In genomic region chr3:155854147-155854940, GRCh38 we compare ENCODE assay signal across 1 cellular context.
TF ChIP-seq lines count a peak whose summit lies in the region.

Gene SLC33A1 (minus strand): TSS chr3:155854427. CDS start chr3:155853997, 430 bp downstream.

TF ChIP-seq in GM12878, 131 proteins besides CTCF, POLR2A, EP300 and RAD21 (continued from another document and continues in another):
- TF ChIP-seq ATF2 (IDR thresholded peaks at IDR 0.05; ENCODE audit: low read length) (peak; percentile 86; the same call in 1 of the 2 replicates), SMAD5 (IDR thresholded peaks at IDR 0.05; ENCODE audit: low read depth) (peak; percentile 72; the same call in 1 of the 2 replicates), KDM1A (IDR thresholded peaks at IDR 0.05; ENCODE audit: borderline replicate concordance) (no peak), WRNIP1 (IDR thresholded peaks at IDR 0.05; ENCODE audit: borderline replicate concordance, low read depth, low read length) (peak; percentile 99; the same call in 1 of the 2 replicates), NKRF (conservative IDR thresholded peaks at IDR 0.05) (peak; percentile 55; the same call in 1 of the 2 replicates), E2F8 (IDR thresholded peaks at IDR 0.05; ENCODE audit: low read depth, partially characterized antibody) (peak; percentile 94), TCF12 (IDR thresholded peaks at IDR 0.05; ENCODE audit: low read depth, low read length) (peak; percentile 18), HDAC6 (IDR thresholded peaks at IDR 0.05; ENCODE audit: unreplicated experiment) (peak; percentile 38), RBBP5 (conservative IDR thresholded peaks at IDR 0.05) (no peak), TARDBP (IDR thresholded peaks at IDR 0.05; ENCODE audit: borderline replicate concordance) (no peak; the same call in 1 of the 2 replicates), SIX5 (IDR thresholded peaks at IDR 0.05; ENCODE audit: low read depth, low read length, severe bottlenecking) (peak; percentile 73), KAT2A (conservative IDR thresholded peaks at IDR 0.05; ENCODE audit: control insufficient read depth, low read depth, low read length) (no peak), POLR2AphosphoS2 (IDR thresholded peaks at IDR 0.05; ENCODE audit: low read depth, low read length) (peak; percentile 73; the same call in 1 of the 2 replicates), SMARCA5 (IDR thresholded peaks at IDR 0.05) (peak; percentile 70), RELB (IDR thresholded peaks at IDR 0.05; ENCODE audit: low read depth) (peak; percentile 93), IRF3 (IDR thresholded peaks at IDR 0.05) (peak; percentile 77), RCOR1 (conservative IDR thresholded peaks at IDR 0.05; ENCODE audit: low read depth, low read length) (0 out of 2 replicates have a peak, but pooled peaks have one; percentile 67), BACH1 (IDR thresholded peaks at IDR 0.05; ENCODE audit: borderline replicate concordance) (peak; percentile 42), CBX5 (IDR thresholded peaks at IDR 0.05; ENCODE audit: low read depth) (peak; percentile 94; the same call in 1 of the 2 replicates), E4F1 (IDR thresholded peaks at IDR 0.05; ENCODE audit: borderline replicate concordance, partially characterized antibody) (peak; percentile 81), SMAD1 (IDR thresholded peaks at IDR 0.05; ENCODE audit: low read depth, partially characterized antibody) (peak; percentile 85), PBX3 (IDR thresholded peaks at IDR 0.05; ENCODE audit: insufficient replicate concordance, low read depth, low read length) (no peak), SREBF2 (IDR thresholded peaks at IDR 0.05; ENCODE audit: low read length) (peak; percentile 77), SUPT20H (IDR thresholded peaks at IDR 0.05; ENCODE audit: borderline replicate concordance, control insufficient read depth, low read depth, low read length) (no peak), CEBPZ (IDR thresholded peaks at IDR 0.05; ENCODE audit: low read depth, low read length) (0 out of 2 replicates have a peak, but pooled peaks have one; percentile 23), ZNF217 (IDR thresholded peaks at IDR 0.05) (no peak), RUNX3 (IDR thresholded peaks at IDR 0.05; ENCODE audit: low read length) (peak; percentile 90), MYB (IDR thresholded peaks at IDR 0.05; ENCODE audit: borderline replicate concordance, low read depth, low read length) (no peak), SIN3A (IDR thresholded peaks at IDR 0.05; ENCODE audit: low read depth, low read length) (peak; percentile 94), NFYA (IDR thresholded peaks at IDR 0.05; ENCODE audit: borderline replicate concordance, low read depth, low read length) (no peak), TBL1XR1 (IDR thresholded peaks at IDR 0.05; ENCODE audit: low read depth, low read length) (peak; percentile 89), TCF7 (IDR thresholded peaks at IDR 0.05; ENCODE audit: borderline replicate concordance) (peak; percentile 43; the same call in 1 of the 2 replicates), ESRRA (IDR thresholded peaks at IDR 0.05; ENCODE audit: low read length) (no peak; the same call in none of the 2 replicates), RAD51 (IDR thresholded peaks at IDR 0.05) (peak; percentile 100), CREM (IDR thresholded peaks at IDR 0.05; ENCODE audit: low read depth) (peak; percentile 86), HDAC2 (IDR thresholded peaks at IDR 0.05) (no peak), CHD1 (IDR thresholded peaks at IDR 0.05; ENCODE audit: low read depth, low read length) (0 out of 2 replicates have a peak, but pooled peaks have one; percentile 50), BHLHE40 (IDR thresholded peaks at IDR 0.05; ENCODE audit: borderline replicate concordance in 1 of 2, low read depth in 2 of 2, low read length in 1 of 2) (peak; percentile 92 to 99), IRF4 (IDR thresholded peaks at IDR 0.05; ENCODE audit: low read depth, low read length) (peak; percentile 88), LARP7 (IDR thresholded peaks at IDR 0.05) (0 out of 2 replicates have a peak, but pooled peaks have one; percentile 26), MTA2 (IDR thresholded peaks at IDR 0.05; ENCODE audit: low read depth) (no peak; the same call in none of the 2 replicates), MTA3 (IDR thresholded peaks at IDR 0.05; ENCODE audit: borderline replicate concordance, low read length) (no peak), ZNF384 (IDR thresholded peaks at IDR 0.05; ENCODE audit: borderline replicate concordance, low read depth, low read length) (peak; percentile 60; the same call in 1 of the 2 replicates), SRF (IDR thresholded peaks at IDR 0.05; ENCODE audit: low read depth in 2 of 2, low read length in 2 of 2) (peak in 1 of 2 experiments; percentile 85; a peak in 2 of 4 replicates)
